31 cellular contexts compared by ENCODE assay signal in genomic region chr9:78902051-78902450, GRCh38.
"Had no signal": no experiment of that assay in that cellular context is flagged by ENCODE, and none has a peak within 500 bp of the region (broad histone marks: within the 10 kb centered on the region; RNA-seq: fewer than 3 reads in every experiment).

No MANE protein-coding gene starts in this region.

- H2AFZ ChIP-seq: parathyroid adenoma had no signal

- H3K4me2 ChIP-seq: smooth muscle cell had no signal

- DNase-seq: naive thymus-derived CD8-positive, alpha-beta T cell; nephron progenitor cell; nucleus accumbens; ovary; posterior cingulate gyrus; psoas muscle; right cardiac atrium; right lobe of liver; sigmoid colon; spleen; stimulated activated CD4-positive, alpha-beta T cell treated with anti-CD3 and anti-CD28 coated beads, Interleukin-12 subunit alpha, Interleukin-12 subunit beta, amount 100 ng/mL, for 4 hours; stimulated activated CD4-positive, alpha-beta T cell treated with anti-CD3 and anti-CD28 coated beads, Interleukin-1b, Interleukin-23, amount 100 ng/mL, for 48 hours; stimulated activated CD4-positive, alpha-beta T cell treated with anti-CD3 and anti-CD28 coated beads, Interleukin-4, amount 100 ng/mL, for 1 hour; stimulated activated CD4-positive, alpha-beta T cell treated with anti-CD3 and anti-CD28 coated beads, Interleukin-4, amount 100 ng/mL, for 4 hours; stimulated activated CD8-positive, alpha-beta memory T cell treated with anti-CD3 and anti-CD28 coated beads, Interleukin-4, amount 100 ng/mL, for 48 hours; stimulated activated naive CD4-positive, alpha-beta T cell; stimulated activated naive CD8-positive, alpha-beta T cell treated with anti-CD3 and anti-CD28 coated beads, Interleukin-15, amount 100 ng/mL, for 72 hours; stimulated activated naive CD8-positive, alpha-beta T cell treated with anti-CD3 and anti-CD28 coated beads, Interleukin-15, Interleukin-2, amounts not matched to agents 100 U/mL and 50 U/mL, for 24 hours; substantia nigra; testis; tibial artery; transverse colon; upper lobe of right lung; uterus had no signal

- H3K79me2 ChIP-seq: parathyroid adenoma had no signal

- H3K4me3 ChIP-seq: ovary, psoas muscle, right lobe of liver, sigmoid colon, skin epidermis, smooth muscle cell, spleen, suprapubic skin, testis, tibial artery, transverse colon, upper lobe of right lung, uterus had no signal

- H3K27me3 ChIP-seq: neutrophil, ovary, right lobe of liver, sigmoid colon, spleen, suprapubic skin, testis, tibial artery, transverse colon, upper lobe of right lung, uterus had no signal

- H3K9me3 ChIP-seq: ovary, psoas muscle, right lobe of liver, sigmoid colon, spleen, suprapubic skin, testis, tibial artery, transverse colon, upper lobe of right lung, uterus had no signal

- H3K9ac ChIP-seq: parathyroid adenoma had no signal

- H3K27ac ChIP-seq: neutrophil, ovary, parathyroid adenoma, psoas muscle, right lobe of liver, sigmoid colon, skin epidermis, spleen, suprapubic skin, testis, tibial artery, transverse colon, upper lobe of right lung, uterus had no signal

- ATAC-seq: naive thymus-derived CD8-positive, alpha-beta T cell; natural killer cell treated with Interleukin-12 subunit alpha and Interleukin-12 subunit beta and Interleukin-15 and Interleukin-18, amount 100 ng/mL, for 72 hours; psoas muscle; right cardiac atrium; right lobe of liver; stimulated activated memory B cell treated with anti-CD40 and anti-IgM and Interleukin-4, amounts not matched to agents 10 μg/mL and 1 μg/mL and 100 μg/mL, for 72 hours; stimulated activated naive CD8-positive, alpha-beta T cell treated with anti-CD3 and anti-CD28 coated beads, Interleukin-15, amount 100 ng/mL, for 72 hours; stimulated activated naive CD8-positive, alpha-beta T cell treated with anti-CD3 and anti-CD28 coated beads, Interleukin-15, Interleukin-2, amounts not matched to agents 100 U/mL and 50 U/mL, for 24 hours; upper lobe of right lung had no signal

- H3K36me3 ChIP-seq: neutrophil, ovary, right lobe of liver, sigmoid colon, spleen, suprapubic skin, tibial artery, transverse colon, upper lobe of right lung, uterus had no signal

- H3K4me1 ChIP-seq: parathyroid adenoma, psoas muscle, right lobe of liver, sigmoid colon, spleen, suprapubic skin, testis, tibial artery, transverse colon, upper lobe of right lung, uterus had no signal
